8 cellular contexts compared by ENCODE assay signal in genomic region chr19:4792866-4793195, GRCh38. TPM values are rescaled to one million over a fixed set of nuclear protein-coding genes. Genes with fewer than 3 reads are reported as not detected.
A peak's percentile ranks its signal among the peaks of the same experiment; 100 is the strongest.
DNase-seq lines count a peak whose midpoint lies in the region; ATAC-seq and TF ChIP-seq lines count a peak whose summit lies in the region.
"Not testable (repeated sequence)": the region's sequence is repeated elsewhere in the genome, so short reads cannot be mapped to it uniquely, and the experiment has no call there.

No MANE protein-coding gene starts in this region.

- TF ChIP-seq POLR2A in esophagus muscularis mucosa (IDR thresholded peaks at IDR 0.05; ENCODE audit: low read depth); right lobe of liver (IDR thresholded peaks at IDR 0.05); ovary (IDR thresholded peaks at IDR 0.05): not testable (repeated sequence)

- peaks cover 20% of the 10 kb centered on the region for H3K36me3 ChIP-seq in CD8-positive, alpha-beta T cell (ENCODE audit: insufficient read depth, low read length)
- H3K36me3 ChIP-seq in Karpas-422 (ENCODE audit: insufficient read depth, low read length): peaks cover 11% of the 10 kb centered on the region
- peaks cover 32 to 35% of the 10 kb centered on the region in 2 donors for H3K36me3 ChIP-seq in ascending aorta
- H3K36me3 ChIP-seq in esophagus muscularis mucosa: peaks cover 21 to 51% (median 42%) of the 10 kb centered on the region in 4 donors
- peaks cover 0 to 15% (median 6%) of the 10 kb centered on the region in 4 donors for H3K36me3 ChIP-seq in right lobe of liver
- H3K36me3 ChIP-seq in ovary: not testable (repeated sequence)
- peaks cover 36 to 49% (median 44%) of the 10 kb centered on the region in 3 donors for H3K36me3 ChIP-seq in tibial artery

- H2AFZ ChIP-seq in Karpas-422 (ENCODE audit: low read length): not testable (repeated sequence)

- not testable (repeated sequence) for H3K9me3 ChIP-seq in CD8-positive, alpha-beta T cell (ENCODE audit: low read length); Karpas-422 (ENCODE audit: low read length); ascending aorta; esophagus muscularis mucosa; right lobe of liver; ovary; tibial artery

- TF ChIP-seq EP300 in esophagus muscularis mucosa (IDR thresholded peaks at IDR 0.05); ovary (IDR thresholded peaks at IDR 0.05): not testable (repeated sequence)

- not testable (repeated sequence) for H3K9me2 ChIP-seq in Karpas-422 (replicated peaks; ENCODE audit: insufficient read depth, low read length)

- POLR2A ChIA-PET in CD8-positive, alpha-beta T cell (lab: Charles Lee): interaction anchor here (2.9 kb wide), 1 partner anchor 124 kb away, joined by 10 read pairs; no protein-coding TSS in a partner anchor

- not testable (repeated sequence) for H3K9me3 Mint-ChIP-seq in CD8-positive, alpha-beta T cell

- H3K9ac ChIP-seq in Karpas-422 (ENCODE audit: low read length): peak overlapping the region; percentile 83

- WGBS in esophagus muscularis mucosa: 79% methylated on average over 24 of the region's 24 CpGs
- 91% methylated on average over 6 of the region's 24 CpGs for WGBS in right lobe of liver (ENCODE audit: insufficient coverage, low coverage, low lambda C conversion rate, missing lambda C conversion rate)
- 77 to 86% (median 78%) methylated on average over 23 to 24 of the region's 24 CpGs for WGBS in ovary, 3 donors

- peak overlapping the region; percentile 98 for H3K4me2 ChIP-seq in Karpas-422 (ENCODE audit: low read depth, low read length, poor library complexity, severe bottlenecking)

- ATAC-seq in CD8-positive, alpha-beta T cell; right lobe of liver: not testable (repeated sequence)

- peak overlapping the region; percentile 71 for H3K4me3 Mint-ChIP-seq in CD8-positive, alpha-beta T cell

- not testable (repeated sequence) for H3K27me3 ChIP-seq in CD8-positive, alpha-beta T cell (ENCODE audit: insufficient read depth, low read length); Karpas-422 (ENCODE audit: low read length); ascending aorta; esophagus muscularis mucosa; right lobe of liver; ovary; tibial artery

- not testable (repeated sequence) for H3K4me3 ChIP-seq in CD8-positive, alpha-beta T cell (ENCODE audit: low read depth, low read length)
- H3K4me3 ChIP-seq in Karpas-422 (ENCODE audit: low read length) (peak overlapping the region; percentile 92), WI38 (ENCODE audit: low read depth, low read length) (peak overlapping the region; percentile 71), ascending aorta (peak overlapping the region; percentile 72 to 86), esophagus muscularis mucosa (peak overlapping the region; percentile 79 to 99 (median 84)), right lobe of liver (peak overlapping the region; percentile 75 to 94 (median 80)), ovary (peak overlapping the region; percentile 98), tibial artery (peak overlapping the region; percentile 76 to 79)

- not testable (repeated sequence) for H3K27ac Mint-ChIP-seq in CD8-positive, alpha-beta T cell

- CTCF ChIA-PET in CD8-positive, alpha-beta T cell (lab: Charles Lee): interaction anchor here (0.6 to 2.7 kb wide), 5 partner anchors 12 to 1194 kb away, joined by 3 to 12 read pairs (median 6); partner anchors contain the start of gene DPP9

- not testable (repeated sequence) for DNase-seq in CD8-positive, alpha-beta T cell; Karpas-422; ascending aorta (ENCODE audit: low spot score in 2 of 2); esophagus muscularis mucosa (ENCODE audit: extremely low spot score); tibial artery
- DNase-seq in right lobe of liver (peak in 1 of 3 donors; percentile 49), ovary (peak in 3 of 5 donors; percentile 44 to 55 (median 54))

- intact Hi-C loops in CD8-positive, alpha-beta T cell (cut with DNase I, micrococcal nuclease): loop anchor here (5.0 kb wide), 3 partner anchors 119 to 1031 kb away; partner anchors contain the start of genes APBA3 (in 1 of the 2) and MRPL54 (in 1 of the 2)
- intact Hi-C loops in ascending aorta (cut with DNase I): loop anchor here (5.0 kb wide), 1 partner anchor 119 kb away; no protein-coding TSS in a partner anchor
- intact Hi-C loops in esophagus muscularis mucosa (cut with DNase I); right lobe of liver (cut with DNase I); tibial artery (cut with DNase I; ENCODE audit: low total_unique reads): not testable (repeated sequence)
- intact Hi-C loops in ovary (cut with DNase I): loop anchor here in 2 of 4 donors (5.0 kb wide), 1 partner anchor 61 kb away; no protein-coding TSS in a partner anchor

- not testable (repeated sequence) for H3K27ac ChIP-seq in CD8-positive, alpha-beta T cell (ENCODE audit: low read depth, low read length); Karpas-422 (ENCODE audit: low read length); ascending aorta; right lobe of liver; ovary; tibial artery
- peak overlapping the region in 2 of 4 donors; percentile 92 to 93 for H3K27ac ChIP-seq in esophagus muscularis mucosa (replicated peaks in 1 of 4)

- H4K20me1 ChIP-seq in Karpas-422 (ENCODE audit: insufficient read depth, low read depth, low read length): not testable (repeated sequence)

- peaks cover 39% of the 10 kb centered on the region for H3K79me2 ChIP-seq in Karpas-422 (ENCODE audit: low read length)

- H3K4me1 ChIP-seq in CD8-positive, alpha-beta T cell (ENCODE audit: insufficient read depth, low read length): peaks cover 16% of the 10 kb centered on the region
- H3K4me1 ChIP-seq in Karpas-422 (ENCODE audit: low read length) (peaks cover 19% of the 10 kb centered on the region), ascending aorta (peaks cover 12 to 19% of the 10 kb centered on the region in 2 donors), esophagus muscularis mucosa (peaks cover 34 to 54% (median 52%) of the 10 kb centered on the region in 4 donors), right lobe of liver (peaks cover 0 to 24% (median 11%) of the 10 kb centered on the region in 4 donors), tibial artery (peaks cover 0 to 43% (median 29%) of the 10 kb centered on the region in 4 donors)
- H3K4me1 ChIP-seq in ovary (ENCODE audit: insufficient read depth): not testable (repeated sequence)

- not testable (repeated sequence) for H3K27me3 Mint-ChIP-seq in CD8-positive, alpha-beta T cell (ENCODE audit: low read depth)

- H3K36me3 Mint-ChIP-seq in CD8-positive, alpha-beta T cell: peaks cover 51% of the 10 kb centered on the region

- not testable (repeated sequence) for TF ChIP-seq CTCF in CD8-positive, alpha-beta T cell (IDR thresholded peaks at IDR 0.05); WI38 (IDR thresholded peaks at IDR 0.05; ENCODE audit: low read depth, low read length); ascending aorta (IDR thresholded peaks at IDR 0.05); esophagus muscularis mucosa (IDR thresholded peaks at IDR 0.05); right lobe of liver (IDR thresholded peaks at IDR 0.05); ovary (IDR thresholded peaks at IDR 0.05); tibial artery (IDR thresholded peaks at IDR 0.05)

- peaks cover 38% of the 10 kb centered on the region for H3K4me1 Mint-ChIP-seq in CD8-positive, alpha-beta T cell (ENCODE audit: low read depth)

RNA-seq across cellular contexts. Expression of gene FEM1A, which starts 1.3 kb away (rescaled TPM):
- total RNA-seq in CD8-positive, alpha-beta T cell: 10 to 100 TPM; 16.7 to 17.4 TPM
- 7.8 and 12.5 TPM in 2 replicates for total RNA-seq in Karpas-422 (2014; rRNA removed; shearing (Covaris generic); ENCODE audit: low replicate concordance)
- total RNA-seq in ascending aorta (20.2 TPM), esophagus muscularis mucosa (10 to 100 TPM; 16.2 to 22.8 (median 19.9) TPM), right lobe of liver (10 to 100 TPM in 2 of 6 experiments, 1 to 10 TPM in 4; 4.7 to 11.9 (median 5.6) TPM), ovary (10 to 100 TPM in 2 of 7 donors, 1 to 10 TPM in 5; 7.4 to 11.4 (median 9.1) TPM)
- polyA plus RNA-seq in ovary: 1 to 10 TPM; 3.6 to 4.4 TPM

RNA-seq across cellular contexts. Expression of gene TICAM1, which starts 38.7 kb away (rescaled TPM):
- total RNA-seq in CD8-positive, alpha-beta T cell: 1 to 10 TPM; 8.8 to 9.4 TPM
- total RNA-seq in Karpas-422 (2014; rRNA removed; shearing (Covaris generic); ENCODE audit: low replicate concordance): 2.1 and 2.7 TPM in 2 replicates
- 20.3 TPM for total RNA-seq in ascending aorta
- 1 to 10 TPM; 7.5 to 8.3 (median 8.0) TPM for total RNA-seq in esophagus muscularis mucosa
- total RNA-seq in right lobe of liver: 10 to 100 TPM in 1 of 6 experiments, 1 to 10 TPM in 5; 6.9 to 14.6 (median 9.4) TPM
- total RNA-seq in ovary: 10 to 100 TPM in 2 of 7 donors, 1 to 10 TPM in 5; 3.6 to 13.3 (median 9.6) TPM
- 1 to 10 TPM; 2.5 to 7.8 TPM for polyA plus RNA-seq in ovary
